In the genomic region with DNA sequence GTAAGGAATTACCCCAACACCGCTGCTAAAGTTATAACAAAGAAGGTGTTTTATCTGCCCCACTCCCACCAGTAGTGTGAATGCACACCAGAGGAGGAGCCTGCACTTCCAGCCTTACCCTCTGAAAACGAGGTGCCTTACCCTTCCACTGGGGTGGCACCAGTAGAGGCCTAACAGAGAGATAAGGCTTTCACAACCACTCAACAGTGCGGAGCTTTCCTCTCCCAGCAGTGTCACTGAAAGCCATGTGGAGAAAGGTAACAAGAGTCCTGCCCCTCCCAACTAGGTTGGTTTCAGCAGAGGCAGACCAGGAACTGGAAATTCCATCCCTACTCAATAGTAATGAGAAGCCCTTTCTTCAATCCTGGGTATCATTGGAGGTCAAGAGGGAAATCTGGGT, we compare ENCODE assay signal across 23 cellular contexts.
"Had no signal": no experiment of that assay in that cellular context is flagged by ENCODE, and none has a peak within 500 bp of the region (broad histone marks: within the 10 kb centered on the region; RNA-seq: fewer than 3 reads in every experiment).

No MANE protein-coding gene starts in this region.

- H3K27me3 ChIP-seq: dorsolateral prefrontal cortex, esophagus squamous epithelium, gastrocnemius medialis, heart right ventricle, left lung had no signal

- H3K27ac ChIP-seq: coronary artery, dorsolateral prefrontal cortex, epithelial cell of prostate, esophagus squamous epithelium, gastrocnemius medialis, heart right ventricle, left lung, lower lobe of right lung had no signal

- H3K27ac Mint-ChIP-seq: naive thymus-derived CD4-positive, alpha-beta T cell had no signal

- ATAC-seq: esophagus mucosa; gastrocnemius medialis; heart right ventricle; left cardiac atrium; left lung; left ventricle myocardium superior; lower lobe of right lung; naive thymus-derived CD4-positive, alpha-beta T cell had no signal

- H3K4me3 ChIP-seq: coronary artery, dorsolateral prefrontal cortex, esophagus squamous epithelium, gastrocnemius medialis, heart right ventricle, left lung, lower lobe of right lung had no signal

- DNase-seq: dermis blood vessel endothelial cell; dorsolateral prefrontal cortex; effector CD4-positive, alpha-beta T cell; effector memory CD4-positive, alpha-beta T cell; erythroblast; esophagus squamous epithelium; foreskin fibroblast; foreskin melanocyte; gastrocnemius medialis; glutamatergic neuron; head of caudate nucleus; heart right ventricle; hippocampal formation; left cardiac atrium; left lung; left ventricle myocardium superior; lower lobe of right lung; mesenchymal stem cell; midbrain; naive thymus-derived CD4-positive, alpha-beta T cell had no signal

- H3K36me3 Mint-ChIP-seq: naive thymus-derived CD4-positive, alpha-beta T cell had no signal

- H3K4me3 Mint-ChIP-seq: naive thymus-derived CD4-positive, alpha-beta T cell had no signal

- H3K9me3 ChIP-seq: gastrocnemius medialis, heart right ventricle, lower lobe of right lung had no signal

- H3K4me1 ChIP-seq: esophagus squamous epithelium, gastrocnemius medialis, heart right ventricle, left lung, lower lobe of right lung had no signal

- H3K36me3 ChIP-seq: esophagus squamous epithelium, gastrocnemius medialis, heart right ventricle, left lung, lower lobe of right lung had no signal

- H3K27me3 Mint-ChIP-seq: naive thymus-derived CD4-positive, alpha-beta T cell had no signal

- H3K4me1 Mint-ChIP-seq: naive thymus-derived CD4-positive, alpha-beta T cell had no signal
